Comparison of ENCODE assay signal across 9 cellular contexts in genomic region chr5:132486318-132487094, GRCh38. TPM values are rescaled to one million over a fixed set of nuclear protein-coding genes. Genes with fewer than 3 reads are reported as not detected.
A peak's percentile ranks its signal among the peaks of the same experiment; 100 is the strongest.
DNase-seq lines count a peak whose midpoint lies in the region; ATAC-seq and TF ChIP-seq lines count a peak whose summit lies in the region.
"Had no signal": no experiment of that assay in that cellular context is flagged by ENCODE, and none has a peak within 500 bp of the region (broad histone marks: within the 10 kb centered on the region; RNA-seq: fewer than 3 reads in every experiment).

No MANE protein-coding gene starts in this region.

- H3K9me3 Mint-ChIP-seq in activated naive CD8-positive, alpha-beta T cell treated with anti-CD3 and anti-CD28 coated beads, Interleukin-2, amount 50 U/mL, for 24 hours: no peaks in the 10 kb centered on the region
- no peaks in the 10 kb centered on the region for H3K9me3 Mint-ChIP-seq in natural killer cell treated with Interleukin-12 subunit alpha and Interleukin-12 subunit beta and Interleukin-15 and Interleukin-18, amount 100 ng/mL, for 72 hours

- H3F3A ChIP-seq in smooth muscle cell (ENCODE audit: low read depth): no peaks in the 10 kb centered on the region

- H3K4me3 ChIP-seq in BLaER1 (peak overlapping the region; percentile 96; the same call in 1 of the 2 replicates), smooth muscle cell (no peak overlapping the region)
- H3K4me3 ChIP-seq: SJSA1 had no signal

- peak overlapping the region; percentile 91 for H3K27ac Mint-ChIP-seq in activated naive CD8-positive, alpha-beta T cell treated with anti-CD3 and anti-CD28 coated beads, Interleukin-2, amount 50 U/mL, for 24 hours
- H3K27ac Mint-ChIP-seq in natural killer cell treated with Interleukin-12 subunit alpha and Interleukin-12 subunit beta and Interleukin-15 and Interleukin-18, amount 100 ng/mL, for 72 hours: peak overlapping the region; percentile 90 to 100

- peak; percentile 2 for DNase-seq in activated naive CD8-positive, alpha-beta T cell treated with anti-CD3 and anti-CD28 coated beads, Interleukin-2, amount 50 U/mL, for 24 hours
- no peak for DNase-seq in natural killer cell treated with Interleukin-12 subunit alpha and Interleukin-12 subunit beta and Interleukin-15 and Interleukin-18, amount 100 ng/mL, for 72 hours (ENCODE audit: low spot score)
- DNase-seq in NCI-H2171 treated with DMSO at 0.1 percent for 48 hours (lab: John Stamatoyannopoulos, UW) (no peak), AG08396 (ENCODE audit: low spot score) (no peak), smooth muscle cell (lab: John Stamatoyannopoulos, UW; ENCODE audit: unreplicated experiment) (no peak)

- H3K36me3 Mint-ChIP-seq in activated naive CD8-positive, alpha-beta T cell treated with anti-CD3 and anti-CD28 coated beads, Interleukin-2, amount 50 U/mL, for 24 hours (ENCODE audit: low read depth): peaks cover 75% of the 10 kb centered on the region
- peaks cover 55% of the 10 kb centered on the region for H3K36me3 Mint-ChIP-seq in natural killer cell treated with Interleukin-12 subunit alpha and Interleukin-12 subunit beta and Interleukin-15 and Interleukin-18, amount 100 ng/mL, for 72 hours

- no peak for ATAC-seq in activated naive CD8-positive, alpha-beta T cell treated with anti-CD3 and anti-CD28 coated beads, Interleukin-2, amount 50 U/mL, for 24 hours
- no peak for ATAC-seq in natural killer cell treated with Interleukin-12 subunit alpha and Interleukin-12 subunit beta and Interleukin-15 and Interleukin-18, amount 100 ng/mL, for 72 hours
- ATAC-seq in HG02938 (IDR thresholded peaks at IDR 0.05; ENCODE audit: unreplicated experiment): no peak

- H3K27me3 Mint-ChIP-seq in activated naive CD8-positive, alpha-beta T cell treated with anti-CD3 and anti-CD28 coated beads, Interleukin-2, amount 50 U/mL, for 24 hours: no peaks in the 10 kb centered on the region
- H3K27me3 Mint-ChIP-seq in natural killer cell treated with Interleukin-12 subunit alpha and Interleukin-12 subunit beta and Interleukin-15 and Interleukin-18, amount 100 ng/mL, for 72 hours: no peaks in the 10 kb centered on the region

- H3K36me3 ChIP-seq in BLaER1: peaks cover 78% of the 10 kb centered on the region
- peaks cover 81% of the 10 kb centered on the region for H3K36me3 ChIP-seq in KOPT-K1 (ENCODE audit: insufficient read depth, low read length)
- H3K36me3 ChIP-seq in smooth muscle cell (ENCODE audit: low read depth): no peaks in the 10 kb centered on the region

- peaks cover 7% of the 10 kb centered on the region for H3K79me2 ChIP-seq in smooth muscle cell (ENCODE audit: low read depth)

- H3K9ac ChIP-seq in BLaER1 (peak overlapping the region; percentile 95; the same call in 1 of the 2 replicates), smooth muscle cell (ENCODE audit: low read depth) (no peak overlapping the region)

- H4K20me1 ChIP-seq in BLaER1: peaks cover 83% of the 10 kb centered on the region
- H4K20me1 ChIP-seq in smooth muscle cell (ENCODE audit: low read depth): peaks cover 34% of the 10 kb centered on the region

- H3K4me1 ChIP-seq in BLaER1 (peaks cover 72% of the 10 kb centered on the region), smooth muscle cell (ENCODE audit: low read depth) (peaks cover 5% of the 10 kb centered on the region)

- H3K4me3 Mint-ChIP-seq in activated naive CD8-positive, alpha-beta T cell treated with anti-CD3 and anti-CD28 coated beads, Interleukin-2, amount 50 U/mL, for 24 hours: peak overlapping the region; percentile 94
- H3K4me3 Mint-ChIP-seq in natural killer cell treated with Interleukin-12 subunit alpha and Interleukin-12 subunit beta and Interleukin-15 and Interleukin-18, amount 100 ng/mL, for 72 hours: peak overlapping the region; percentile 97

- H3K27me3 ChIP-seq in BLaER1 (no peaks in the 10 kb centered on the region), smooth muscle cell (ENCODE audit: low read depth) (no peaks in the 10 kb centered on the region)
- H3K27me3 ChIP-seq: SJSA1 had no signal

- no peak for TF ChIP-seq CTCF in smooth muscle cell (IDR thresholded peaks at IDR 0.05; ENCODE audit: borderline replicate concordance, insufficient read depth, poor library complexity, severe bottlenecking)

- peak overlapping the region; percentile 94 for H3K27ac ChIP-seq in BLaER1
- peak overlapping the region; percentile 96 for H3K27ac ChIP-seq in KOPT-K1 (ENCODE audit: low read depth, low read length, poor library complexity, severe bottlenecking)
- no peak overlapping the region for H3K27ac ChIP-seq in smooth muscle cell (ENCODE audit: low read depth)
- H3K27ac ChIP-seq: SJSA1 had no signal

- H3K4me2 ChIP-seq in BLaER1 (peak overlapping the region; percentile 94), smooth muscle cell (no peak overlapping the region)

- H3K4me1 Mint-ChIP-seq in activated naive CD8-positive, alpha-beta T cell treated with anti-CD3 and anti-CD28 coated beads, Interleukin-2, amount 50 U/mL, for 24 hours: peaks cover 62% of the 10 kb centered on the region
- peaks cover 54 to 64% of the 10 kb centered on the region in 2 donors for H3K4me1 Mint-ChIP-seq in natural killer cell treated with Interleukin-12 subunit alpha and Interleukin-12 subunit beta and Interleukin-15 and Interleukin-18, amount 100 ng/mL, for 72 hours (ENCODE audit: low read depth in 2 of 2)

- H3K9me3 ChIP-seq in BLaER1 (no peaks in the 10 kb centered on the region), KOPT-K1 (ENCODE audit: insufficient read depth, low read length, poor library complexity, severe bottlenecking) (no peaks in the 10 kb centered on the region), smooth muscle cell (replicated peaks; ENCODE audit: low read depth) (no peaks in the 10 kb centered on the region)
- H3K9me3 ChIP-seq: SJSA1 had no signal

- no peak overlapping the region for H2AFZ ChIP-seq in smooth muscle cell (ENCODE audit: low read depth)

- WGBS in smooth muscle cell (ENCODE audit: low lambda C conversion rate): 97% methylated on average over 14 of the region's 14 CpGs

RNA-seq across cellular contexts. Expression of gene IRF1, which starts 4.1 kb away (rescaled TPM):
- total RNA-seq in natural killer cell treated with Interleukin-12 subunit alpha and Interleukin-12 subunit beta and Interleukin-15 and Interleukin-18, amount 100 ng/mL, for 72 hours: 100 to 1,000 TPM; 351 to 512 TPM
- total RNA-seq in smooth muscle cell: 15.7 and 18.0 TPM in 2 replicates
- polyA plus RNA-seq in smooth muscle cell: 19.1 and 25.5 TPM in 2 replicates

RNA-seq across cellular contexts. Expression of gene IL5, which starts 56.8 kb away (rescaled TPM):
- total RNA-seq in natural killer cell treated with Interleukin-12 subunit alpha and Interleukin-12 subunit beta and Interleukin-15 and Interleukin-18, amount 100 ng/mL, for 72 hours: 1 to 10 TPM; 7.2 to 9.5 TPM
- total RNA-seq in smooth muscle cell: not detected in 2 replicates
- not detected in 2 replicates for polyA plus RNA-seq in smooth muscle cell
- total RNA-seq: SJSA1 had no signal

Comparison
In these comparisons a context has a peak if more than half of its experiments do, and no peak if none do; other contexts are left out.
1. RNA of gene IRF1, which starts 4.1 kb away (total RNA-seq): 351 to 512 TPM in natural killer cell treated with Interleukin-12 subunit alpha and Interleukin-12 subunit beta and Interleukin-15 and Interleukin-18, amount 100 ng/mL, for 72 hours; 15.7 to 18.0 TPM in smooth muscle cell; every median in the first group is over 10 times any median in the second.